8 cellular contexts compared by ENCODE assay signal in genomic region chr12:89709157-89709993, GRCh38. TPM values are rescaled to one million over a fixed set of nuclear protein-coding genes. Genes with fewer than 3 reads are reported as not detected.
DNase-seq lines count a peak whose midpoint lies in the region; ATAC-seq, FAIRE-seq and TF ChIP-seq lines count a peak whose summit lies in the region.

No MANE protein-coding gene starts in this region.

- TF ChIP-seq POLR2A in H54 (IDR thresholded peaks at IDR 0.05; ENCODE audit: low read depth, low read length): peak; percentile 91

- DNase-seq in ELF-1 (ENCODE audit: low read depth, low spot score) (peak; percentile 100), H54 (ENCODE audit: insufficient read length, low spot score) (peak; percentile 83), LoVo (ENCODE audit: low spot score) (peak; percentile 99), RWPE1 (ENCODE audit: low spot score) (peak; percentile 98), fibroblast of peridontal ligament (ENCODE audit: extremely low read depth) (peak; percentile 98), natural killer cell (peak; percentile 99)
- DNase-seq in activated T-helper 9 cell treated with anti-CD3 and anti-CD28 coated beads, Interleukin-2, amount 50 U/mL, for 16 hours (ENCODE audit: low read depth): peak; percentile 99
- DNase-seq in stimulated activated naive CD4-positive, alpha-beta T cell (lab: John Stamatoyannopoulos, UW): peak; percentile 96 to 99 (median 98)

- H3K9me3 Mint-ChIP-seq in natural killer cell: no peaks in the 10 kb centered on the region

- no peaks in the 10 kb centered on the region for H3K27me3 Mint-ChIP-seq in natural killer cell (ENCODE audit: low read depth in 2 of 2)

- CTCF ChIA-PET in RWPE1 (lab: Yijun Ruan, JAX): interaction anchor here (0.6 to 0.7 kb wide), 3 partner anchors 62 to 616 kb away, joined by 3 to 4 read pairs (median 3); no protein-coding TSS in a partner anchor

- ATAC-seq in natural killer cell: peak; percentile 79 to 92 (median 79)

- H3K4me1 Mint-ChIP-seq in natural killer cell: peaks cover 40 to 43% of the 10 kb centered on the region in 2 donors

- peak; percentile 89 for FAIRE-seq in H54 (lab: Jason Lieb, UNC)

- peak overlapping the region; percentile 99 for H3K27ac ChIP-seq in RWPE1

- intact Hi-C loops in natural killer cell (cut with micrococcal nuclease): loop anchor here (1.0 to 5.0 kb wide), 6 partner anchors 47 to 241 kb away; no protein-coding TSS in a partner anchor

- H3K36me3 Mint-ChIP-seq in natural killer cell: no peaks in the 10 kb centered on the region

- TF ChIP-seq CTCF in RWPE1 (conservative IDR thresholded peaks at IDR 0.05; ENCODE audit: low read depth) (no peak), natural killer cell (IDR thresholded peaks at IDR 0.05) (no peak)

- H3K4me3 Mint-ChIP-seq in natural killer cell: peak overlapping the region; percentile 96

- POLR2A ChIA-PET in RWPE1 (lab: Yijun Ruan, JAX; ENCODE audit: low non-redundant PET): interaction anchor here (0.7 to 1.0 kb wide), 5 partner anchors 24 to 881 kb away, joined by 3 to 5 read pairs (median 4); no protein-coding TSS in a partner anchor

- peak overlapping the region; percentile 96 to 97 for H3K27ac Mint-ChIP-seq in natural killer cell

RNA-seq across cellular contexts. Expression of gene ATP2B1, which starts 0.7 kb away (rescaled TPM):
- total RNA-seq in natural killer cell: 10 to 100 TPM; 87.8 to 97.6 (median 97.3) TPM

Comparison
In these comparisons a context has a peak if more than half of its experiments do, and no peak if none do; other contexts are left out.
1. Peak in every context shown above with its lines: DNase-seq, ATAC-seq and H3K27ac ChIP-seq.